In genomic region chr3:197882580-197882979, GRCh38 we compare ENCODE assay signal across 27 cellular contexts.
DNase-seq lines count a peak whose midpoint lies in the region; ATAC-seq and TF ChIP-seq lines count a peak whose summit lies in the region.
"Had no signal": no experiment of that assay in that cellular context is flagged by ENCODE, and none has a peak within 500 bp of the region (broad histone marks: within the 10 kb centered on the region; RNA-seq: fewer than 3 reads in every experiment).

No MANE protein-coding gene starts in this region.

- ATAC-seq in GM21619 (IDR thresholded peaks at IDR 0.05; ENCODE audit: unreplicated experiment) = no peak
- ATAC-seq: activated CD8-positive, alpha-beta T cell treated with anti-CD3 and anti-CD28 coated beads for 36 hours; activated T-helper 17 cell treated with anti-CD3 and anti-CD28 coated beads, Interleukin-2, amount 50 U/mL, for 72 hours; GM12878; left cardiac atrium; mucosa of descending colon had no signal

- no peak overlapping the region for H3K56ac ChIP-seq in mesendoderm (ENCODE audit: low read length)

- CTCF ChIA-PET in PC-9 (lab: Charles Lee) = no interaction called here
- CTCF ChIA-PET in Caco-2 (lab: Charles Lee) = no interaction called here

- H3K27me3 ChIP-seq in PC-9 (ENCODE audit: insufficient read depth, low read depth) (no peaks in the 10 kb centered on the region), mesendoderm (ENCODE audit: insufficient read depth, low read length, poor library complexity) (no peaks in the 10 kb centered on the region), Caco-2 (replicated peaks; ENCODE audit: control insufficient read depth, insufficient read depth, low read length) (no peaks in the 10 kb centered on the region)
- H3K27me3 ChIP-seq: brain microvascular endothelial cell, hepatocyte, stomach had no signal

- H3K4me1 ChIP-seq in PC-9 (replicated peaks; ENCODE audit: insufficient read depth) (0 out of 2 replicates have a peak, but pooled peaks cover under 1% of the 10 kb centered on the region), mesendoderm (ENCODE audit: control insufficient read depth, low read depth, low read length) (peaks cover 6% of the 10 kb centered on the region), Caco-2 (peaks cover 8% of the 10 kb centered on the region; the same call in 1 of the 2 replicates)

- H3K9me3 Mint-ChIP-seq in Caco-2 (ENCODE audit: unreplicated experiment) = no peaks in the 10 kb centered on the region
- H3K9me3 Mint-ChIP-seq: activated CD8-positive, alpha-beta T cell treated with anti-CD3 and anti-CD28 coated beads for 36 hours; activated T-helper 17 cell treated with anti-CD3 and anti-CD28 coated beads, Interleukin-2, amount 50 U/mL, for 72 hours; nephron; T-helper 1 cell treated with Interleukin-12 subunit alpha and Interleukin-12 subunit beta and Interleukin-4 antibody, amounts not matched to agents 30 μg/mL and 1 μg/mL, for 36 hours had no signal

- H3K79me2 ChIP-seq in PC-9 (ENCODE audit: low read depth) = no peaks in the 10 kb centered on the region
- no peaks in the 10 kb centered on the region for H3K79me2 ChIP-seq in mesendoderm (ENCODE audit: control insufficient read depth, insufficient read depth, low read length)
- H3K79me2 ChIP-seq: hepatocyte had no signal

- peaks cover 16% of the 10 kb centered on the region for H3K4me1 Mint-ChIP-seq in Caco-2 (ENCODE audit: low read depth, unreplicated experiment)

- H3K4me2 ChIP-seq in PC-9 (no peak overlapping the region), mesendoderm (ENCODE audit: low read length) (no peak overlapping the region)
- H3K4me2 ChIP-seq: hepatocyte had no signal

- no peak overlapping the region for H3K18ac ChIP-seq in mesendoderm (ENCODE audit: low read length)

- no peak overlapping the region for H3K23ac ChIP-seq in mesendoderm (ENCODE audit: low read length)

- H2BK15ac ChIP-seq in mesendoderm (replicated peaks; ENCODE audit: low read depth) = no peak overlapping the region

- POLR2A ChIA-PET in PC-9 (lab: Charles Lee; ENCODE audit: unreplicated experiment) = no interaction called here
- POLR2A ChIA-PET in Caco-2 (lab: Charles Lee) = no interaction called here

- H3F3A ChIP-seq in PC-9 (ENCODE audit: insufficient read depth, low read depth) = peaks cover 4% of the 10 kb centered on the region

- H2AK5ac ChIP-seq in mesendoderm (ENCODE audit: low read length) = no peak overlapping the region

- H3K4me3 ChIP-seq in LNCaP clone FGC (ENCODE audit: low read depth, low read length) = no peak overlapping the region
- no peak overlapping the region for H3K4me3 ChIP-seq in PC-9
- no peak overlapping the region for H3K4me3 ChIP-seq in mesendoderm (ENCODE audit: low read length)
- H3K4me3 ChIP-seq in Caco-2 (ENCODE audit: low read depth, low read length) = no peak overlapping the region
- H3K4me3 ChIP-seq: GM12878, HAP-1, hepatocyte, mucosa of descending colon, stomach had no signal

- no peak overlapping the region for H4K8ac ChIP-seq in mesendoderm (ENCODE audit: low read depth, low read length)

- no peak overlapping the region for H3K9ac ChIP-seq in mesendoderm (ENCODE audit: low read length)

- no peak overlapping the region for H2BK120ac ChIP-seq in mesendoderm (ENCODE audit: low read depth, low read length)

- H3K27me3 Mint-ChIP-seq in Caco-2 (ENCODE audit: insufficient read depth, unreplicated experiment) = no peaks in the 10 kb centered on the region
- H3K27me3 Mint-ChIP-seq: activated CD8-positive, alpha-beta T cell treated with anti-CD3 and anti-CD28 coated beads for 36 hours; activated T-helper 17 cell treated with anti-CD3 and anti-CD28 coated beads, Interleukin-2, amount 50 U/mL, for 72 hours had no signal

- no peak overlapping the region for H2AFZ ChIP-seq in PC-9
- H2AFZ ChIP-seq: hepatocyte had no signal

- no peak overlapping the region for H3K27ac Mint-ChIP-seq in Caco-2 (ENCODE audit: unreplicated experiment)
- H3K27ac Mint-ChIP-seq: T-helper 1 cell treated with Interleukin-12 subunit alpha and Interleukin-12 subunit beta and Interleukin-4 antibody, amounts not matched to agents 30 μg/mL and 1 μg/mL, for 36 hours had no signal

- no peak overlapping the region for H2BK5ac ChIP-seq in mesendoderm (ENCODE audit: low read length)

- intact Hi-C loops in PC-9 (cut with micrococcal nuclease; ENCODE audit: unreplicated experiment) = no loop called here
- intact Hi-C loops in Caco-2 (cut with micrococcal nuclease; ENCODE audit: unreplicated experiment) = no loop called here

- no peaks in the 10 kb centered on the region for H3K79me1 ChIP-seq in mesendoderm (ENCODE audit: low read length)

- TF ChIP-seq CTCF in LNCaP clone FGC (IDR thresholded peaks at IDR 0.05; ENCODE audit: control insufficient read depth, extremely low read depth, insufficient read depth) = no peak
- no peak for TF ChIP-seq CTCF in PC-9 (conservative IDR thresholded peaks at IDR 0.05)
- TF ChIP-seq CTCF in Caco-2 (IDR thresholded peaks at IDR 0.05; ENCODE audit: insufficient read depth in 1 of 2, low read depth in 1 of 2, low read length in 1 of 2, severe bottlenecking in 1 of 2, unreplicated experiment in 1 of 2) = no peak

- no peak overlapping the region for H3K4me3 Mint-ChIP-seq in Caco-2 (ENCODE audit: unreplicated experiment)
- H3K4me3 Mint-ChIP-seq: activated CD8-positive, alpha-beta T cell treated with anti-CD3 and anti-CD28 coated beads for 36 hours; activated T-helper 17 cell treated with anti-CD3 and anti-CD28 coated beads, Interleukin-2, amount 50 U/mL, for 72 hours; nephron; T-helper 1 cell treated with Interleukin-12 subunit alpha and Interleukin-12 subunit beta and Interleukin-4 antibody, amounts not matched to agents 30 μg/mL and 1 μg/mL, for 36 hours had no signal

- H3K36me3 ChIP-seq in PC-9 (ENCODE audit: low read depth) (no peaks in the 10 kb centered on the region), mesendoderm (ENCODE audit: control insufficient read depth, insufficient read depth, low read length) (peaks cover 3% of the 10 kb centered on the region), Caco-2 (ENCODE audit: control insufficient read depth, insufficient read depth, low read length) (peaks cover 3% of the 10 kb centered on the region; the same call in 1 of the 2 replicates)

- DNase-seq in SKM-1 treated with dmso at 0.1 percent for 144 hours (lab: John Stamatoyannopoulos, UW; ENCODE audit: unreplicated experiment) (peak; percentile 11), SKM-1 (lab: John Stamatoyannopoulos, UW; ENCODE audit: unreplicated experiment) (no peak), LNCaP clone FGC (ENCODE audit: low read depth) (peak; percentile 66), PC-9 (no peak), mesendoderm (peak; percentile 11), Caco-2 (no peak), amniotic stem cell (lab: John Stamatoyannopoulos, UW) (no peak)
- DNase-seq: activated CD8-positive, alpha-beta T cell treated with anti-CD3 and anti-CD28 coated beads for 36 hours; activated naive CD4-positive, alpha-beta T cell treated with anti-CD3 and anti-CD28 coated beads, Interleukin-2, amount 50 U/mL, for 16 hours; brain microvascular endothelial cell; DMS153; left cardiac atrium; mucosa of descending colon; NCI-H1092 treated with DMSO at 0.1 percent for 48 hours; NCI-H187; NCI-H2227 treated with DMSO at 0.1 percent for 48 hours; NCI-H526 treated with DMSO at 0.1 percent for 48 hours; RPMI8226; stimulated activated CD4-positive, alpha-beta T cell treated with anti-CD3 and anti-CD28 coated beads, Interleukin-4, amount 100 ng/mL, for 1 hour; stomach had no signal

- no peaks in the 10 kb centered on the region for H3K9me3 ChIP-seq in PC-9 (ENCODE audit: insufficient read depth, low read depth)
- H3K9me3 ChIP-seq in Caco-2 = no peaks in the 10 kb centered on the region
- H3K9me3 ChIP-seq: HAP-1, mucosa of descending colon, stomach had no signal

- no peak overlapping the region for H4K5ac ChIP-seq in mesendoderm (ENCODE audit: low read length)

- H3K27ac ChIP-seq in PC-9 = peak overlapping the region; percentile 7; the same call in 1 of the 2 replicates
- no peak overlapping the region for H3K27ac ChIP-seq in mesendoderm (ENCODE audit: low read depth, low read length)
- H3K27ac ChIP-seq: brain microvascular endothelial cell, hepatocyte, stomach had no signal

- no peaks in the 10 kb centered on the region for H4K20me1 ChIP-seq in PC-9 (ENCODE audit: insufficient read depth)

- peaks cover 37% of the 10 kb centered on the region for H3K36me3 Mint-ChIP-seq in Caco-2 (ENCODE audit: insufficient read depth, unreplicated experiment)

- no peak overlapping the region for H3K4ac ChIP-seq in mesendoderm (ENCODE audit: low read depth, low read length)

- WGBS in mesendoderm (ENCODE audit: extremely low coverage, insufficient coverage, low lambda C conversion rate) = no CpG with 5 or more reads among the region's 2 CpGs

- H3K9me2 ChIP-seq in PC-9 (ENCODE audit: insufficient read depth) = no peaks in the 10 kb centered on the region

- BruUV-seq in PC-9 (replicated peaks; lab: Mats Ljungman, UMichigan) (no TSS peak), Caco-2 (replicated peaks; lab: Mats Ljungman, UMichigan) (no TSS peak)

Comparison
In these comparisons a context has a peak if more than half of its experiments do, and no peak if none do; other contexts are left out.
1. DNase-seq: peak in SKM-1 treated with dmso at 0.1 percent for 144 hours (single experiment), LNCaP clone FGC (single experiment) and mesendoderm (single experiment); none in SKM-1 (single experiment), PC-9 (0 of 2), Caco-2 (0 of 2) and amniotic stem cell (single experiment).